Comparison of ENCODE assay signal across 8 cellular contexts in the genomic region with DNA sequence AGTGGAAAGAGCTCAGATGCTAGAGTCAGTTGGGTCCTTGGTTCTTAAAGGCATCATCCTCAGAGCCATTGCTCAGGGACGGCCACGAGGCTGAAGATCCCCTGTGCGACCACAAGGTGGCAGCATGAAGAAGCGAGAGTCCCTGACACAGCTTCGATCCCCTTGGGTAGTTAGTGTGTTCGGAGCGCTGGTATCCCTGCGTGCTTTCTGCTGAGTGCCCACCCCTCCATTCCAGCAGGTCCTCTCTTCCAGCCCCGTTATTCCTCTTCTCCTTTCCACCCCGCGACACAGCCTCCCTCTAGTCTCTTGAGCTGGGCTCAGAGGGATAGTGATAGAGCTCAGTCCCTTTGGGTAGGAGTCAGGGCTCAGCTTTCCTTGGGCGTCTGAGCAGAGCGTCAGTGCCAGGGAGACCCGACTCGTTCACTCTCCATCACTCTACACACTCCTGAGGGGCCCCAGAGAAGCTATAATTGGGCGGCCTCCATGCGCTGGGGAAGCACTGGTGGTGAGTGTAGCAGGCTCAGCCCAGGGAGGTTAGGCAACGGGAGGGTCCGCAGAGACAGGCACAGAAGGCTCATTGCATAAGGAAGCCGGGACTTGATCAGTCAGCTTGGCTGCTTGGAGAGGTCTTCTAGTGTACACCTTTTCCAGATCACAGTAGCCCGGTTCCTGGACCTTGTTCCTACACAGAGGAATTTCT. TPM values are rescaled to one million over a fixed set of nuclear protein-coding genes. Genes with fewer than 3 reads are reported as not detected.
DNase-seq lines count a peak whose midpoint lies in the region; ATAC-seq and TF ChIP-seq lines count a peak whose summit lies in the region.

Gene OR51D1, plus strand, starts transcription at position 516 of the 700 bp plus-strand sequence. CDS start 2,314 bp downstream, outside the sequence.

- peak within 1 kb of the TSS; percentile 57 for H3K4me3 ChIP-seq in left ventricle myocardium inferior

- TF ChIP-seq CTCF in GM12874 (IDR thresholded peaks at IDR 0.05; ENCODE audit: insufficient read depth, low read depth, low read length) (peak; percentile 90), left ventricle myocardium inferior (IDR thresholded peaks at IDR 0.05; ENCODE audit: borderline replicate concordance) (peak; percentile 95)

- ATAC-seq in HG02588 (IDR thresholded peaks at IDR 0.05; ENCODE audit: unreplicated experiment), result peak; percentile 93
- ATAC-seq in activated naive CD8-positive, alpha-beta T cell treated with anti-CD3 and anti-CD28 coated beads, Interleukin-2, amount 10 ng/mL, durations not matched to agents 7 days and 5 days (ENCODE audit: low read depth), result peak; percentile 93

- peak; percentile 47 for DNase-seq in MV-4-11 (lab: John Stamatoyannopoulos, UW)
- DNase-seq in SKM-1 (lab: John Stamatoyannopoulos, UW; ENCODE audit: unreplicated experiment), result peak; percentile 42
- peak; percentile 70 for DNase-seq in activated naive CD8-positive, alpha-beta T cell treated with anti-CD3 and anti-CD28 coated beads, Interleukin-2, amount 10 ng/mL, durations not matched to agents 7 days and 5 days
- peak; percentile 64 for DNase-seq in left ventricle myocardium inferior
- peak; percentile 52 for DNase-seq in putamen (ENCODE audit: low spot score)
- no peak for DNase-seq in GF-D8 (lab: John Stamatoyannopoulos, UW)

- H3K4me3 Mint-ChIP-seq in activated naive CD8-positive, alpha-beta T cell treated with anti-CD3 and anti-CD28 coated beads, Interleukin-2, amount 10 ng/mL, durations not matched to agents 7 days and 5 days, result no peak within 1 kb of the TSS

- intact Hi-C loops in left ventricle myocardium inferior (cut with micrococcal nuclease), result loop anchor here (5.0 kb wide), 1 partner anchor 365 kb away; no protein-coding TSS in a partner anchor

- H3K36me3 ChIP-seq in left ventricle myocardium inferior, result no peaks in the 10 kb centered on the region

- H3K9me3 ChIP-seq in left ventricle myocardium inferior (replicated peaks), result no peaks in the 10 kb centered on the region

- no peaks in the 10 kb centered on the region for H3K4me1 Mint-ChIP-seq in activated naive CD8-positive, alpha-beta T cell treated with anti-CD3 and anti-CD28 coated beads, Interleukin-2, amount 10 ng/mL, durations not matched to agents 7 days and 5 days

- no peaks in the 10 kb centered on the region for H3K9me3 Mint-ChIP-seq in activated naive CD8-positive, alpha-beta T cell treated with anti-CD3 and anti-CD28 coated beads, Interleukin-2, amount 10 ng/mL, durations not matched to agents 7 days and 5 days

- H3K27ac Mint-ChIP-seq in activated naive CD8-positive, alpha-beta T cell treated with anti-CD3 and anti-CD28 coated beads, Interleukin-2, amount 10 ng/mL, durations not matched to agents 7 days and 5 days, result no peak within 1 kb of the TSS

- H3K27me3 ChIP-seq in left ventricle myocardium inferior (ENCODE audit: low read depth), result no peaks in the 10 kb centered on the region

- H3K27me3 Mint-ChIP-seq in activated naive CD8-positive, alpha-beta T cell treated with anti-CD3 and anti-CD28 coated beads, Interleukin-2, amount 10 ng/mL, durations not matched to agents 7 days and 5 days, result no peaks in the 10 kb centered on the region

- POLR2A ChIA-PET in activated naive CD8-positive, alpha-beta T cell treated with anti-CD3 and anti-CD28 coated beads, Interleukin-2, amount 10 ng/mL, durations not matched to agents 7 days and 5 days (lab: Charles Lee), result no interaction called here

- H3K4me1 ChIP-seq in left ventricle myocardium inferior, result peaks cover 14% of the 10 kb centered on the region

- no peaks in the 10 kb centered on the region for H3K36me3 Mint-ChIP-seq in activated naive CD8-positive, alpha-beta T cell treated with anti-CD3 and anti-CD28 coated beads, Interleukin-2, amount 10 ng/mL, durations not matched to agents 7 days and 5 days

- H3K27ac ChIP-seq in left ventricle myocardium inferior (replicated peaks), result peak within 1 kb of the TSS; percentile 14

RNA-seq across cellular contexts. Expression of gene OR51D1, which starts in this region (rescaled TPM):
- not detected for total RNA-seq in activated naive CD8-positive, alpha-beta T cell treated with anti-CD3 and anti-CD28 coated beads, Interleukin-2, amount 10 ng/mL, durations not matched to agents 7 days and 5 days
- total RNA-seq in left ventricle myocardium inferior, result not detected

Comparison
In these comparisons a context has a peak if more than half of its experiments do, and no peak if none do; other contexts are left out.
1. Peak in DNase-seq and ATAC-seq in activated naive CD8-positive, alpha-beta T cell treated with anti-CD3 and anti-CD28 coated beads, Interleukin-2, amount 10 ng/mL, durations not matched to agents 7 days and 5 days; RNA of the gene not detected or under 1 TPM.
2. Peak in DNase-seq, H3K4me3 ChIP-seq and H3K27ac ChIP-seq in left ventricle myocardium inferior; RNA of the gene not detected or under 1 TPM.